In genomic region chr14:69259531-69260245, GRCh38 we compare ENCODE assay signal across 8 cellular contexts. TPM values are rescaled to one million over a fixed set of nuclear protein-coding genes. Genes with fewer than 3 reads are reported as not detected.
DNase-seq lines count a peak whose midpoint lies in the region; ATAC-seq lines count a peak whose summit lies in the region.

TSS of gene GALNT16 (plus strand) at chr14:69260158. CDS start at chr14:69260291, 133 bp downstream.

- ATAC-seq in GM19328 (IDR thresholded peaks at IDR 0.05; ENCODE audit: unreplicated experiment) (no peak), HG02588 (IDR thresholded peaks at IDR 0.05; ENCODE audit: unreplicated experiment) (no peak)

- DNase-seq in DMS114 treated with DMSO at 0.1 percent for 48 hours (lab: John Stamatoyannopoulos, UW; ENCODE audit: unreplicated experiment), result peak; percentile 8
- peak; percentile 24 for DNase-seq in KBM-7
- DNase-seq in adipocyte (ENCODE audit: low read depth), result peak; percentile 78
- DNase-seq in superior temporal gyrus (ENCODE audit: extremely low spot score), result no peak

- H3K4me3 ChIP-seq in adipocyte (ENCODE audit: low read length) (peak within 1 kb of the TSS; percentile 73), iPS-15b (ENCODE audit: low read depth, low read length) (peak within 1 kb of the TSS; percentile 72), skeletal muscle satellite cell (ENCODE audit: low read length) (peak within 1 kb of the TSS; percentile 68)

- H3K4me1 ChIP-seq in adipocyte (ENCODE audit: control insufficient read depth, insufficient read depth, low read length) (peaks cover 26% of the 10 kb centered on the region), iPS-15b (ENCODE audit: control insufficient read depth, insufficient read depth, low read length) (peaks cover 9% of the 10 kb centered on the region), skeletal muscle satellite cell (ENCODE audit: control insufficient read depth, insufficient read depth, low read length) (peaks cover 41% of the 10 kb centered on the region)

- peaks cover 25% of the 10 kb centered on the region for H3K27me3 ChIP-seq in adipocyte (replicated peaks; ENCODE audit: control insufficient read depth, insufficient read depth, low read length)
- H3K27me3 ChIP-seq in iPS-15b (ENCODE audit: control insufficient read depth, insufficient read depth, low read length), result peaks cover 44% of the 10 kb centered on the region
- peaks cover 33% of the 10 kb centered on the region for H3K27me3 ChIP-seq in skeletal muscle satellite cell (ENCODE audit: control insufficient read depth, insufficient read depth, low read length)

- peak within 1 kb of the TSS; percentile 91 for H3K4me2 ChIP-seq in skeletal muscle satellite cell (ENCODE audit: low read length)

- in situ Hi-C loops in KBM-7 (cut with MboI; ENCODE audit: low pct_unique_long_range_greater_than_20kb, low sequenced_read_pairs), result no loop called here

- no peaks in the 10 kb centered on the region for H3K36me3 ChIP-seq in adipocyte (ENCODE audit: control insufficient read depth, insufficient read depth, low read length, severe bottlenecking)
- no peaks in the 10 kb centered on the region for H3K36me3 ChIP-seq in iPS-15b (ENCODE audit: control insufficient read depth, insufficient read depth, low read length)
- no peaks in the 10 kb centered on the region for H3K36me3 ChIP-seq in skeletal muscle satellite cell (ENCODE audit: insufficient read depth, low read length)

- H3K9ac ChIP-seq in adipocyte (ENCODE audit: low read length) (peak within 1 kb of the TSS; percentile 22), iPS-15b (ENCODE audit: low read depth, low read length) (peak within 1 kb of the TSS; percentile 37), skeletal muscle satellite cell (ENCODE audit: low read depth, low read length) (peak within 1 kb of the TSS; percentile 35)

- H3K9me3 ChIP-seq in adipocyte (ENCODE audit: control insufficient read depth, low read length) (no peaks in the 10 kb centered on the region), iPS-15b (ENCODE audit: control insufficient read depth, insufficient read depth, low read length) (no peaks in the 10 kb centered on the region), skeletal muscle satellite cell (replicated peaks; ENCODE audit: low read length) (no peaks in the 10 kb centered on the region)

RNA-seq across cellular contexts. Expression of gene GALNT16, which starts in this region (rescaled TPM):
- under 0.01 and 0.87 TPM in 2 replicates for total RNA-seq in skeletal muscle satellite cell (2012; rRNA removed)
